ENCODE assay signal across 8 cellular contexts in genomic region chr14:77024171-77024627, GRCh38. TPM values are rescaled to one million over a fixed set of nuclear protein-coding genes. Genes with fewer than 3 reads are reported as not detected.
DNase-seq lines count a peak whose midpoint lies in the region; ATAC-seq, FAIRE-seq and TF ChIP-seq lines count a peak whose summit lies in the region.

No MANE protein-coding gene starts in this region.

- H3K36me3 ChIP-seq in tibial artery = peaks cover 0 to 14% (median 0%) of the 10 kb centered on the region in 3 donors

- H3K36me3 Mint-ChIP-seq in natural killer cell = no peaks in the 10 kb centered on the region

- TF ChIP-seq CTCF in natural killer cell (IDR thresholded peaks at IDR 0.05) = no peak
- no peak for TF ChIP-seq CTCF in tibial artery (IDR thresholded peaks at IDR 0.05)
- no peak for TF ChIP-seq CTCF in D721Med (IDR thresholded peaks at IDR 0.05; ENCODE audit: insufficient read depth, missing control alignments)

- peaks cover 40 to 41% of the 10 kb centered on the region in 2 donors for H3K4me1 Mint-ChIP-seq in natural killer cell

- H3K4me3 ChIP-seq in tibial artery = peak overlapping the region; percentile 82 to 94

- peak; percentile 32 for DNase-seq in AG08396 (ENCODE audit: low spot score)
- peak; percentile 49 for DNase-seq in NCI-H1105 (lab: John Stamatoyannopoulos, UW)
- peak; percentile 74 for DNase-seq in activated CD8-positive, alpha-beta memory T cell treated with anti-CD3 and anti-CD28 coated beads for 24 hours
- peak; percentile 43 for DNase-seq in epidermal melanocyte (ENCODE audit: insufficient read length, low spot score)
- peak; percentile 51 for DNase-seq in natural killer cell
- no peak for DNase-seq in tibial artery
- no peak for DNase-seq in D721Med (ENCODE audit: insufficient read length, low spot score)

- H3K27me3 ChIP-seq in tibial artery = no peaks in the 10 kb centered on the region

- peak overlapping the region; percentile 81 to 89 for H3K27ac Mint-ChIP-seq in natural killer cell

- no peaks in the 10 kb centered on the region for H3K9me3 ChIP-seq in tibial artery

- H3K4me3 Mint-ChIP-seq in natural killer cell = peak overlapping the region; percentile 87

- H3K27me3 Mint-ChIP-seq in natural killer cell (ENCODE audit: low read depth in 2 of 2) = no peaks in the 10 kb centered on the region

- peak in 1 of 3 donors; percentile 6 for ATAC-seq in natural killer cell
- no peak for ATAC-seq in HG02642 (IDR thresholded peaks at IDR 0.05; ENCODE audit: poor library complexity, unreplicated experiment)

- H3K27ac ChIP-seq in tibial artery = peak overlapping the region; percentile 54 to 97

- peaks cover 0 to 41% (median 28%) of the 10 kb centered on the region in 4 donors for H3K4me1 ChIP-seq in tibial artery

- FAIRE-seq in D721Med (lab: Jason Lieb, UNC) = no peak

- no peaks in the 10 kb centered on the region for H3K9me3 Mint-ChIP-seq in natural killer cell

- intact Hi-C loops in natural killer cell (cut with micrococcal nuclease) (no loop called here), tibial artery (cut with DNase I; ENCODE audit: low total_unique reads) (no loop called here)

RNA-seq across cellular contexts. Expression of gene IRF2BPL, which starts 4.3 kb away (rescaled TPM):
- total RNA-seq in natural killer cell = 10 to 100 TPM; 39.3 to 46.5 (median 46.3) TPM

Comparison
In these comparisons a context has a peak if more than half of its experiments do, and no peak if none do; other contexts are left out.
1. DNase-seq: peak in AG08396 (single experiment), NCI-H1105 (single experiment), activated CD8-positive, alpha-beta memory T cell treated with anti-CD3 and anti-CD28 coated beads for 24 hours (single experiment), epidermal melanocyte (single experiment) and natural killer cell (single experiment); none in tibial artery (0 of 2) and D721Med (single experiment).